ENCODE assay signal across 8 cellular contexts in genomic region chr5:149999866-150000260, GRCh38. TPM values are rescaled to one million over a fixed set of nuclear protein-coding genes. Genes with fewer than 3 reads are reported as not detected.
A peak's percentile ranks its signal among the peaks of the same experiment; 100 is the strongest.
DNase-seq lines count a peak whose midpoint lies in the region; ATAC-seq and TF ChIP-seq lines count a peak whose summit lies in the region.

No MANE protein-coding gene starts in this region.

- H3K27me3 ChIP-seq in SU-DHL-6 (ENCODE audit: low read length), result no peaks in the 10 kb centered on the region

- H3K4me2 ChIP-seq in SU-DHL-6 (ENCODE audit: low read depth, low read length, poor library complexity, severe bottlenecking), result peak overlapping the region; percentile 68

- H3K79me2 ChIP-seq in SU-DHL-6 (ENCODE audit: insufficient read depth, low read length), result peaks cover 40% of the 10 kb centered on the region

- peaks cover 8% of the 10 kb centered on the region; the same call in 1 of the 2 replicates for H4K20me1 ChIP-seq in SU-DHL-6 (ENCODE audit: low read depth, low read length)

- H3F3A ChIP-seq in SU-DHL-6 (ENCODE audit: insufficient read depth), result peaks cover 13% of the 10 kb centered on the region; the same call in 1 of the 2 replicates

- DNase-seq in fibroblast of mammary gland (ENCODE audit: low read depth), result no peak
- peak; percentile 73 for DNase-seq in renal cortical epithelial cell (ENCODE audit: low read depth)
- no peak for DNase-seq in NCI-H2171 treated with DMSO at 0.1 percent for 48 hours (lab: John Stamatoyannopoulos, UW)
- DNase-seq in NCI-H1105 (lab: John Stamatoyannopoulos, UW), result no peak

- peak overlapping the region; percentile 97 for H3K4me3 ChIP-seq in GM08714 (ENCODE audit: low read length)
- peak overlapping the region; percentile 64 for H3K4me3 ChIP-seq in SU-DHL-6 (ENCODE audit: insufficient read depth, low read length, poor library complexity, severe bottlenecking)
- H3K4me3 ChIP-seq in fibroblast of mammary gland (ENCODE audit: control insufficient read depth, low read depth, low read length), result peak overlapping the region; percentile 89

- 0 out of 2 replicates have a peak, but pooled peaks cover 2% of the 10 kb centered on the region for H3K36me3 ChIP-seq in SU-DHL-6 (ENCODE audit: low read length)

- H2AFZ ChIP-seq in SU-DHL-6 (ENCODE audit: low read depth, low read length, severe bottlenecking), result peak overlapping the region; percentile 69

- H3K9me3 ChIP-seq in SU-DHL-6 (ENCODE audit: insufficient read depth, low read length), result no peaks in the 10 kb centered on the region

- ATAC-seq in GM21723 (IDR thresholded peaks at IDR 0.05; ENCODE audit: unreplicated experiment), result no peak
- no peak for ATAC-seq in GM18498 (IDR thresholded peaks at IDR 0.05; ENCODE audit: unreplicated experiment)

- peak overlapping the region; percentile 88 for H3K9ac ChIP-seq in SU-DHL-6 (ENCODE audit: low read length)

- H3K27ac ChIP-seq in SU-DHL-6 (ENCODE audit: low read depth, low read length), result peak overlapping the region; percentile 68

- no peak for TF ChIP-seq CTCF in SU-DHL-6 (IDR thresholded peaks at IDR 0.05; ENCODE audit: insufficient read depth, low read length, poor library complexity, severe bottlenecking)
- no peak for TF ChIP-seq CTCF in fibroblast of mammary gland (conservative IDR thresholded peaks at IDR 0.05; ENCODE audit: control insufficient read depth, insufficient read depth, low read depth, low read length)

- H3K9me2 ChIP-seq in SU-DHL-6 (replicated peaks; ENCODE audit: insufficient read depth, low read length), result no peaks in the 10 kb centered on the region

RNA-seq across cellular contexts. Expression of gene TIGD6, which starts 0.6 kb away (rescaled TPM):
- total RNA-seq in renal cortical epithelial cell, result 3.0 and 7.7 TPM in 2 replicates

RNA-seq across cellular contexts. Expression of gene HMGXB3, which starts 0.7 kb away (rescaled TPM):
- 29.3 and 50.4 TPM in 2 replicates for total RNA-seq in renal cortical epithelial cell

RNA-seq across cellular contexts. Expression of gene SLC26A2, which starts 39.3 kb away (rescaled TPM):
- total RNA-seq in renal cortical epithelial cell, result 97.9 and 100.0 TPM in 2 replicates

RNA-seq across cellular contexts. Expression of gene PDE6A, which starts 55.3 kb away (rescaled TPM):
- total RNA-seq in renal cortical epithelial cell, result 0.10 TPM in 1 of 2 replicates, not detected in the other
